15 cellular contexts compared by ENCODE assay signal in the genomic region with DNA sequence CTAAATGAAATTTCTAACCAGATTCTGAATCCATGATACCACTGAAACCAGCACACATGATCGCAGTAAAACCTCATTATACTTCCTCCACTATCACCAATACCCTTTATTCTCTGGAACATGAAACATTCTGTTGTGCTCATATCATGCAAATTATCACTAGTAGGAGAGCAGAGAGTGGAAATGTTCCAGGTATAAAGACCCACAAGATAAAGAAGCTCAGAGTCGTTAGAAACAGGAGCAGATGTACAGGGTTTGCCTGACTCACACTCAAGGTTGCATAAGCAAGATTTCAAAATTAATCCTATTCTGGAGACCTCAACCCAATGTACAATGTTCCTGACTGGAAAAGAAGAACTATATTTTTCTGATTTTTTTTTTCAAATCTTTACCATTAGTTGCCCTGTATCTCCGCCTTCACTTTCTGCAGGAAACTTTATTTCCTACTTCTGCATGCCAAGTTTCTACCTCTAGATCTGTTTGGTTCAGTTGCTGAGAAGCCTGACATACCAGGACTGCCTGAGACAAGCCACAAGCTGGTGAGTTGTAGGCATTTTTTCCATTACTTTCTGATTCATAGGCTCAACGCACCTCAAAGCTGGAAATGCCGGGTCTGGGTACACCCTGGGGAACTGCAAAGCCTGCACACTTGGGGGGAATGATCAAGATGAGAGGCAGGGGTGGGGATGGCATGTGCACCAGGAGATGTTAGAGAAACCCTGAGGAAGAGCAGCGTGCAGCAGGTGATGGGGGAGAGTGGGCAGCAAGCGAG. TPM values are rescaled to one million over a fixed set of nuclear protein-coding genes. Genes with fewer than 3 reads are reported as not detected.
DNase-seq lines count a peak whose midpoint lies in the region; ATAC-seq, FAIRE-seq and TF ChIP-seq lines count a peak whose summit lies in the region.
"Had no signal": no experiment of that assay in that cellular context is flagged by ENCODE, and none has a peak within 500 bp of the region (broad histone marks: within the 10 kb centered on the region; RNA-seq: fewer than 3 reads in every experiment).

TSS of gene CCR2 (plus strand) at position 473 of the 772 bp plus-strand sequence. CDS start 3,417 bp downstream, outside the sequence.

- no peak for ATAC-seq in pancreas
- no peak for ATAC-seq in GM21529 (IDR thresholded peaks at IDR 0.05; ENCODE audit: unreplicated experiment)

- peak within 1 kb of the TSS; percentile 71 for H3K27ac Mint-ChIP-seq in T-helper 2 cell treated with Interferon-gamma antibody and Interleukin-4, amounts not matched to agents 5 μg/mL and 100 μg/mL, for 36 hours
- peak within 1 kb of the TSS; percentile 74 for H3K27ac Mint-ChIP-seq in stimulated activated naive CD8-positive, alpha-beta T cell treated with anti-CD3 and anti-CD28 coated beads, Interleukin-15, Interleukin-2, amounts not matched to agents 100 ng/mL and 50 ng/mL, for 24 hours
- H3K27ac Mint-ChIP-seq: H9 had no signal

- no peak for TF ChIP-seq POLR2A in prostate gland (IDR thresholded peaks at IDR 0.05)

- H3K27me3 ChIP-seq in pancreas (peaks cover 0 to 6% (median 0%) of the 10 kb centered on the region in 4 donors), prostate gland (replicated peaks; ENCODE audit: insufficient read depth) (peaks cover 4% of the 10 kb centered on the region)

- H3K4me1 ChIP-seq in pancreas, result no peaks in the 10 kb centered on the region
- H3K4me1 ChIP-seq in prostate gland (replicated peaks), result no peaks in the 10 kb centered on the region
- H3K4me1 ChIP-seq: sigmoid colon had no signal

- no peaks in the 10 kb centered on the region for H3K9me3 ChIP-seq in pancreas
- no peaks in the 10 kb centered on the region for H3K9me3 ChIP-seq in prostate gland
- H3K9me3 ChIP-seq: sigmoid colon had no signal

- TF ChIP-seq CTCF in pancreas (IDR thresholded peaks at IDR 0.05) (no peak), prostate gland (IDR thresholded peaks at IDR 0.05) (no peak)

- H3K27me3 Mint-ChIP-seq in T-helper 2 cell treated with Interferon-gamma antibody and Interleukin-4, amounts not matched to agents 5 μg/mL and 100 μg/mL, for 36 hours (ENCODE audit: low read depth), result peaks cover 68% of the 10 kb centered on the region
- H3K27me3 Mint-ChIP-seq in stimulated activated naive CD8-positive, alpha-beta T cell treated with anti-CD3 and anti-CD28 coated beads, Interleukin-15, Interleukin-2, amounts not matched to agents 100 ng/mL and 50 ng/mL, for 24 hours, result peaks cover 38% of the 10 kb centered on the region

- no peaks in the 10 kb centered on the region for H3K36me3 ChIP-seq in pancreas
- H3K36me3 ChIP-seq in prostate gland, result no peaks in the 10 kb centered on the region
- H3K36me3 ChIP-seq: sigmoid colon had no signal

- DNase-seq in activated T-cell treated with anti-CD3 and anti-CD28 coated beads for 48 hours (ENCODE audit: low read depth) (peak; percentile 21), activated T-cell treated with anti-CD3 and anti-CD28 coated beads for 4 hours (no peak), ecto neural progenitor cell (ENCODE audit: low spot score) (peak; percentile 28), pancreas (no peak), prostate gland (ENCODE audit: low spot score) (no peak)
- no peak for DNase-seq in T-helper 2 cell treated with Interferon-gamma antibody and Interleukin-4, amounts not matched to agents 5 μg/mL and 100 μg/mL, for 36 hours (ENCODE audit: low spot score)
- DNase-seq: ACHN, glutamatergic neuron, H9, mesenchymal stem cell, NCI-H1930, sigmoid colon had no signal

- H3K4me3 Mint-ChIP-seq in T-helper 2 cell treated with Interferon-gamma antibody and Interleukin-4, amounts not matched to agents 5 μg/mL and 100 μg/mL, for 36 hours, result peak within 1 kb of the TSS; percentile 75
- peak within 1 kb of the TSS; percentile 27 for H3K4me3 Mint-ChIP-seq in stimulated activated naive CD8-positive, alpha-beta T cell treated with anti-CD3 and anti-CD28 coated beads, Interleukin-15, Interleukin-2, amounts not matched to agents 100 ng/mL and 50 ng/mL, for 24 hours
- H3K4me3 Mint-ChIP-seq: H9 had no signal

- H3K4me1 Mint-ChIP-seq in T-helper 2 cell treated with Interferon-gamma antibody and Interleukin-4, amounts not matched to agents 5 μg/mL and 100 μg/mL, for 36 hours (ENCODE audit: low read depth), result peaks cover 66% of the 10 kb centered on the region
- peaks cover 75% of the 10 kb centered on the region for H3K4me1 Mint-ChIP-seq in stimulated activated naive CD8-positive, alpha-beta T cell treated with anti-CD3 and anti-CD28 coated beads, Interleukin-15, Interleukin-2, amounts not matched to agents 100 ng/mL and 50 ng/mL, for 24 hours (ENCODE audit: low read depth)

- no peak within 1 kb of the TSS for H3K27ac ChIP-seq in pancreas
- no peak within 1 kb of the TSS for H3K27ac ChIP-seq in prostate gland
- H3K27ac ChIP-seq: RWPE1, sigmoid colon had no signal

- FAIRE-seq in pancreas (lab: Jason Lieb, UNC), result no peak

- WGBS in pancreas, 2 donors, result 57 to 74% methylated on average over 7 of the region's 7 CpGs
- WGBS in prostate gland, result 69% methylated on average over 7 of the region's 7 CpGs

- intact Hi-C loops in pancreas (cut with DNase I) (no loop called here), prostate gland (cut with DNase I) (no loop called here)

- H3K9me3 Mint-ChIP-seq in T-helper 2 cell treated with Interferon-gamma antibody and Interleukin-4, amounts not matched to agents 5 μg/mL and 100 μg/mL, for 36 hours, result peaks cover 2% of the 10 kb centered on the region
- peaks cover under 1% of the 10 kb centered on the region for H3K9me3 Mint-ChIP-seq in stimulated activated naive CD8-positive, alpha-beta T cell treated with anti-CD3 and anti-CD28 coated beads, Interleukin-15, Interleukin-2, amounts not matched to agents 100 ng/mL and 50 ng/mL, for 24 hours
- H3K9me3 Mint-ChIP-seq: H9 had no signal

- H3K36me3 Mint-ChIP-seq in T-helper 2 cell treated with Interferon-gamma antibody and Interleukin-4, amounts not matched to agents 5 μg/mL and 100 μg/mL, for 36 hours (ENCODE audit: low read depth), result peaks cover 27% of the 10 kb centered on the region
- no peaks in the 10 kb centered on the region for H3K36me3 Mint-ChIP-seq in stimulated activated naive CD8-positive, alpha-beta T cell treated with anti-CD3 and anti-CD28 coated beads, Interleukin-15, Interleukin-2, amounts not matched to agents 100 ng/mL and 50 ng/mL, for 24 hours (ENCODE audit: low read depth)

- H3K4me3 ChIP-seq in pancreas, result no peak within 1 kb of the TSS
- H3K4me3 ChIP-seq in prostate gland, result no peak within 1 kb of the TSS
- H3K4me3 ChIP-seq: sigmoid colon had no signal

RNA-seq across cellular contexts. Expression of gene CCR2, which starts in this region (rescaled TPM):
- total RNA-seq in pancreas, result 1 to 10 TPM in 2 of 6 donors, under 1 TPM in 4; 0.14 to 3.5 (median 0.54) TPM
- polyA plus RNA-seq in pancreas, result under 1 TPM; 0.15 to 0.23 TPM
- 1 to 10 TPM; 1.0 to 6.5 TPM for total RNA-seq in prostate gland
- total RNA-seq: H9 had no signal

Comparison
In these comparisons a context has a peak if more than half of its experiments do, and no peak if none do; other contexts are left out.
1. DNase-seq: peak in activated T-cell treated with anti-CD3 and anti-CD28 coated beads for 48 hours (single experiment) and ecto neural progenitor cell (single experiment); none in activated T-cell treated with anti-CD3 and anti-CD28 coated beads for 4 hours (single experiment), T-helper 2 cell treated with Interferon-gamma antibody and Interleukin-4, amounts not matched to agents 5 μg/mL and 100 μg/mL, for 36 hours (single experiment), pancreas (0 of 6) and prostate gland (single experiment).